In the genomic region with DNA sequence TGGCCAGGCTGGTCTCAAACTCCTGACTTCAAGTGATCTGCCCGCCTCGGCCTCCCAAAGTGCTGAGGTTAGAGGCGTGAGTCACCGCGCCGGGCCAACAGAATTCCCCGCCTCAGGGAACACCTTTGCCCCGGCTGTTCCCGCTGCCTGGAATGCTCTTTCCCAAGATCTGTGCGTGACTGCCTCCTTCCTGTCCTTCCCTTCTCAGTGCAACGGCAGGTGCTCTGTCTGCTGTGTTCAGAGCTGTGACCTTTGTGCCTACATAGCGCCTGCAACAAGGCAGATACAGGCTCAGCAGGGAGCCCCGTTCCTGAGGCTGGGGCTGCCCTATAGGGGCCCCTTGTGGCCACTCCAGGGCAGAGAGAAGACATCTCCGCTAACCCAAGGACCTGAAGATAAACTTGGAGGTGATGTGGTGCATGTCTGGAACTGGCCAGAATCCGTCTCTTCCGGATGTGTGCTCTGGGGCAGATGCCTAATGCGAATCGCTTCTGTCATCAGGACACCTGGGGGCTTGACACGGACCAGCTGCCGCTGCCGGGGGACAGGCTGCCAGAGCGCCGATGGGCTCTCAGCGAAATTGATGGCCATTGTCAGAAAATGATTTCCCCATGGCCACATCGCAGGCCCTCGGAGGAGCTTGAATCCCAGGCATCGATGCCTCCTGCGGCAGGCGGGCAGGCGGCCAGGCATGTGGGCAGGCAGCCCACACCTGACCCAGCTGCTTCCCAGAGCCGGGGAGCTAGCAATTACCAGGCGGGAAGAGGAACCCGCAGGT, we compare ENCODE assay signal across 8 cellular contexts. TPM values are rescaled to one million over a fixed set of nuclear protein-coding genes. Genes with fewer than 3 reads are reported as not detected.
DNase-seq lines count a peak whose midpoint lies in the region; ATAC-seq and TF ChIP-seq lines count a peak whose summit lies in the region.

No MANE protein-coding gene starts in this region.

- no peak overlapping the region for H3K4me3 ChIP-seq in foreskin fibroblast (ENCODE audit: low read depth in 1 of 2, low read length in 2 of 2)

- DNase-seq in ACHN (peak; percentile 82), NCI-H2196 (lab: John Stamatoyannopoulos, UW; ENCODE audit: unreplicated experiment) (peak; percentile 89), foreskin fibroblast (peak in 1 of 2 donors; percentile 16), renal cortical epithelial cell (ENCODE audit: low read depth) (peak; percentile 89), omental fat pad (ENCODE audit: low spot score) (no peak)
- peak; percentile 15 to 33 for DNase-seq in activated CD4-positive, alpha-beta T cell treated with anti-CD3 and anti-CD28 coated beads, Interleukin-2, amount 50 U/mL, for 4 hours

- TF ChIP-seq CTCF in GM12872 (IDR thresholded peaks at IDR 0.05; ENCODE audit: insufficient read depth, low read depth, low read length) = peak; percentile 67
- peak; percentile 5 for TF ChIP-seq CTCF in foreskin fibroblast (IDR thresholded peaks at IDR 0.05; ENCODE audit: low read depth, low read length)
- no peak for TF ChIP-seq CTCF in omental fat pad (IDR thresholded peaks at IDR 0.05)

- ATAC-seq in omental fat pad (ENCODE audit: low FRiP score) (no peak), HG03460 (IDR thresholded peaks at IDR 0.05; ENCODE audit: unreplicated experiment) (no peak)

- in situ Hi-C loops in ACHN (cut with HindIII; ENCODE audit: low pct_ligation_motif_present, low pct_unique_long_range_greater_than_20kb, low sequenced_read_pairs) = no loop called here

RNA-seq across cellular contexts. Expression of gene TCF20, which starts 43.5 kb away (rescaled TPM):
- total RNA-seq in renal cortical epithelial cell = 23.3 and 44.0 TPM in 2 replicates
- 10 to 100 TPM; 20.8 to 34.8 (median 23.3) TPM for total RNA-seq in omental fat pad

Comparison
In these comparisons a context has a peak if more than half of its experiments do, and no peak if none do; other contexts are left out.
1. CTCF ChIP-seq: peak in GM12872 (single experiment) and foreskin fibroblast (single experiment); none in omental fat pad (0 of 3).